8 cellular contexts compared by ENCODE assay signal in genomic region chr7:155598810-155599210, GRCh38. TPM values are rescaled to one million over a fixed set of nuclear protein-coding genes. Genes with fewer than 3 reads are reported as not detected.
DNase-seq lines count a peak whose midpoint lies in the region; ATAC-seq, FAIRE-seq and TF ChIP-seq lines count a peak whose summit lies in the region.

No MANE protein-coding gene starts in this region.

- no peaks in the 10 kb centered on the region for H3K9me3 ChIP-seq in ascending aorta
- H3K9me3 ChIP-seq in right cardiac atrium (ENCODE audit: control insufficient read depth, low read length): no peaks in the 10 kb centered on the region
- no peaks in the 10 kb centered on the region for H3K9me3 ChIP-seq in sigmoid colon

- H3K4me1 ChIP-seq in ascending aorta (no peaks in the 10 kb centered on the region), right cardiac atrium (ENCODE audit: control insufficient read depth, insufficient read depth, low read length) (no peaks in the 10 kb centered on the region), sigmoid colon (peaks cover 0 to 4% (median 2%) of the 10 kb centered on the region in 4 donors)

- 11% methylated on average over 12 of the region's 12 CpGs for WGBS in right cardiac atrium
- 4 to 10% methylated on average over 12 of the region's 12 CpGs for WGBS in sigmoid colon, 2 donors

- H3K27me3 ChIP-seq in ascending aorta: no peaks in the 10 kb centered on the region
- no peaks in the 10 kb centered on the region for H3K27me3 ChIP-seq in right cardiac atrium (ENCODE audit: control insufficient read depth, insufficient read depth)
- H3K27me3 ChIP-seq in sigmoid colon: peaks cover 0 to 47% (median 5%) of the 10 kb centered on the region in 3 donors

- TF ChIP-seq POLR2A in H54 (IDR thresholded peaks at IDR 0.05; ENCODE audit: low read depth, low read length) (no peak), sigmoid colon (IDR thresholded peaks at IDR 0.05) (no peak)

- H3K36me3 ChIP-seq in ascending aorta (no peaks in the 10 kb centered on the region), sigmoid colon (no peaks in the 10 kb centered on the region)

- peak; percentile 64 for DNase-seq in DMS114 treated with DMSO at 0.1 percent for 48 hours (lab: John Stamatoyannopoulos, UW; ENCODE audit: unreplicated experiment)
- peak; percentile 51 for DNase-seq in H54 (ENCODE audit: insufficient read length, low spot score)
- peak; percentile 65 for DNase-seq in NCI-H128 (lab: John Stamatoyannopoulos, UW; ENCODE audit: unreplicated experiment)
- DNase-seq in T1000 (lab: John Stamatoyannopoulos, UW): peak; percentile 29
- DNase-seq in ascending aorta (ENCODE audit: low spot score in 2 of 2): peak in 1 of 2 donors; percentile 79
- peak; percentile 72 to 94 (median 91) for DNase-seq in right cardiac atrium
- DNase-seq in sigmoid colon: peak; percentile 84

- TF ChIP-seq EP300 in sigmoid colon (IDR thresholded peaks at IDR 0.05): no peak

- H3K4me3 ChIP-seq in ascending aorta: no peak overlapping the region
- H3K4me3 ChIP-seq in right cardiac atrium (ENCODE audit: low read length): no peak overlapping the region
- H3K4me3 ChIP-seq in sigmoid colon: no peak overlapping the region

- FAIRE-seq in H54 (lab: Jason Lieb, UNC): no peak

- TF ChIP-seq CTCF in ascending aorta (IDR thresholded peaks at IDR 0.05) (peak; percentile 77 to 95 (median 87)), sigmoid colon (IDR thresholded peaks at IDR 0.05) (peak; percentile 42 to 97 (median 85))

- intact Hi-C loops in ascending aorta (cut with DNase I) (loop anchor here (1.0 to 2.0 kb wide), 2 partner anchors 140 to 169 kb away; no protein-coding TSS in a partner anchor), right cardiac atrium (cut with DNase I) (loop anchor here (5.0 to 10.0 kb wide), 4 partner anchors 136 to 168 kb away; no protein-coding TSS in a partner anchor), sigmoid colon (cut with DNase I) (loop anchor here (1.0 to 2.0 kb wide), 2 partner anchors 140 to 169 kb away; no protein-coding TSS in a partner anchor)

- H3K27ac ChIP-seq in ascending aorta (no peak overlapping the region), right cardiac atrium (ENCODE audit: low read length) (no peak overlapping the region), sigmoid colon (no peak overlapping the region)

- ATAC-seq in right cardiac atrium: peak; percentile 65 to 80
- ATAC-seq in GM19023 (IDR thresholded peaks at IDR 0.05; ENCODE audit: unreplicated experiment): no peak

RNA-seq across cellular contexts. Expression of gene RBM33, which starts 45.7 kb away (rescaled TPM):
- total RNA-seq in ascending aorta: 44.2 TPM
- 10 to 100 TPM; 36.2 to 39.1 (median 38.2) TPM for total RNA-seq in right cardiac atrium
- 16.6 TPM for polyA plus RNA-seq in right cardiac atrium
- 10 to 100 TPM; 27.5 to 60.4 (median 36.1) TPM for total RNA-seq in sigmoid colon
- 10 to 100 TPM in 1 of 3 donors, 1 to 10 TPM in 2; 3.6 to 30.8 (median 8.1) TPM for polyA plus RNA-seq in sigmoid colon

RNA-seq across cellular contexts. Expression of gene CNPY1, which starts 52.5 kb away (rescaled TPM):
- total RNA-seq in ascending aorta (not detected), right cardiac atrium (not detected), sigmoid colon (not detected)
- polyA plus RNA-seq in right cardiac atrium (not detected), sigmoid colon (not detected)
